In the genomic region with DNA sequence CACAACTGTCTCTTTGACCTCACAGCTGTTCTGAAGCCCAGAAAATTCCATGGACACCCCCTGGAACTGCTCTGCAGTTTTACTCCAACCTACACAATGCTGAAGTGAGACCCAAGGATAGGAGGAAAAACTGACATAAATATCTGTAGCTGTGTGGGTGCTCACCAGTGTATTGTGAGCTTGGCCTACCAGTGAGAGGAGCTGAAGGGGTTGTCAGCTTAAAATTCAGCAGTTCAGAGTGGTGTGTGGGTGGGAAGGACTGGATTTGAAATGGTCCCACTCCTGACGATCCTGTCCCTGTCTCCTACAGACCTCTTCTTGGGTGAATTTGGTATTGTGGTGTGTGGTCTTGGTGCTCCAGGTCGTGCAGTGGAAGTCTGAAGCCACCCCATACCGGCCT, we compare ENCODE assay signal across 14 cellular contexts. TPM values are rescaled to one million over a fixed set of nuclear protein-coding genes. Genes with fewer than 3 reads are reported as not detected.
DNase-seq lines count a peak whose midpoint lies in the region; ATAC-seq and TF ChIP-seq lines count a peak whose summit lies in the region.
"Had no signal": no experiment of that assay in that cellular context is flagged by ENCODE, and none has a peak within 500 bp of the region (broad histone marks: within the 10 kb centered on the region; RNA-seq: fewer than 3 reads in every experiment).

No MANE protein-coding gene starts in this region.

- ATAC-seq in activated naive CD8-positive, alpha-beta T cell treated with anti-CD3 and anti-CD28 coated beads, Interleukin-2, amount 10 ng/mL, durations not matched to agents 7 days and 5 days (ENCODE audit: low read depth), result no peak
- no peak for ATAC-seq in HG03565 (IDR thresholded peaks at IDR 0.05; ENCODE audit: unreplicated experiment)

- H3K9me3 Mint-ChIP-seq in activated CD4-positive, alpha-beta T cell treated with anti-CD3 and anti-CD28 coated beads, Interleukin-2, amount 10 ng/mL, durations not matched to agents 7 days and 5 days, result no peaks in the 10 kb centered on the region
- no peaks in the 10 kb centered on the region for H3K9me3 Mint-ChIP-seq in IgD-negative memory B cell
- no peaks in the 10 kb centered on the region for H3K9me3 Mint-ChIP-seq in activated naive CD8-positive, alpha-beta T cell treated with anti-CD3 and anti-CD28 coated beads, Interleukin-2, amount 10 ng/mL, durations not matched to agents 7 days and 5 days
- no peaks in the 10 kb centered on the region for H3K9me3 Mint-ChIP-seq in neural crest cell

- H3K36me3 Mint-ChIP-seq in activated CD4-positive, alpha-beta T cell treated with anti-CD3 and anti-CD28 coated beads, Interleukin-2, amount 10 ng/mL, durations not matched to agents 7 days and 5 days (ENCODE audit: low read depth), result peaks cover 56% of the 10 kb centered on the region
- H3K36me3 Mint-ChIP-seq in IgD-negative memory B cell, result peaks cover 1% of the 10 kb centered on the region
- peaks cover 19% of the 10 kb centered on the region for H3K36me3 Mint-ChIP-seq in activated naive CD8-positive, alpha-beta T cell treated with anti-CD3 and anti-CD28 coated beads, Interleukin-2, amount 10 ng/mL, durations not matched to agents 7 days and 5 days
- peaks cover 6% of the 10 kb centered on the region for H3K36me3 Mint-ChIP-seq in neural crest cell (ENCODE audit: low read depth)

- CTCF ChIA-PET in activated CD4-positive, alpha-beta T cell treated with anti-CD3 and anti-CD28 coated beads, Interleukin-2, amount 10 ng/mL, durations not matched to agents 7 days and 5 days (lab: Charles Lee), result interaction anchor here (0.5 to 9.0 kb wide), 6 partner anchors 9 to 449 kb away, joined by 3 to 170 read pairs (median 3); a partner anchor contains a TSS

- no peak for TF ChIP-seq CTCF in neural crest cell (conservative IDR thresholded peaks at IDR 0.05)

- POLR2A ChIA-PET in activated CD4-positive, alpha-beta T cell treated with anti-CD3 and anti-CD28 coated beads, Interleukin-2, amount 10 ng/mL, durations not matched to agents 7 days and 5 days (lab: Charles Lee), result interaction anchor here (0.7 to 1.4 kb wide), 2 partner anchors 30 to 51 kb away, joined by 3 to 5 read pairs; no protein-coding TSS in a partner anchor
- POLR2A ChIA-PET in activated naive CD8-positive, alpha-beta T cell treated with anti-CD3 and anti-CD28 coated beads, Interleukin-2, amount 10 ng/mL, durations not matched to agents 7 days and 5 days (lab: Charles Lee), result interaction anchor here (1.1 to 9.1 kb wide), 14 partner anchors 11 to 198 kb away, joined by 3 to 247 read pairs (median 8); a partner anchor contains a TSS

- DNase-seq in activated CD4-positive, alpha-beta T cell treated with anti-CD3 and anti-CD28 coated beads, Interleukin-2, amount 10 ng/mL, durations not matched to agents 7 days and 5 days, result no peak
- no peak for DNase-seq in activated CD4-positive, alpha-beta T cell treated with anti-CD3 and anti-CD28 coated beads for 4 hours
- no peak for DNase-seq in activated naive CD8-positive, alpha-beta T cell treated with anti-CD3 and anti-CD28 coated beads, Interleukin-2, amount 10 ng/mL, durations not matched to agents 7 days and 5 days
- no peak for DNase-seq in neural crest cell (ENCODE audit: low read depth, low spot score)
- DNase-seq in NCI-H524 (lab: John Stamatoyannopoulos, UW), result no peak
- DNase-seq in T1000 (lab: John Stamatoyannopoulos, UW), result no peak
- DNase-seq: ACHN; amygdala; DMS79; effector memory CD4-positive, alpha-beta T cell; NCI-H1417 treated with DMSO at 0.1 percent for 48 hours; NCI-H526 treated with DMSO at 0.1 percent for 48 hours had no signal

- H3K27me3 Mint-ChIP-seq in activated CD4-positive, alpha-beta T cell treated with anti-CD3 and anti-CD28 coated beads, Interleukin-2, amount 10 ng/mL, durations not matched to agents 7 days and 5 days, result no peaks in the 10 kb centered on the region
- H3K27me3 Mint-ChIP-seq in IgD-negative memory B cell (no peaks in the 10 kb centered on the region), neural crest cell (ENCODE audit: low read depth) (no peaks in the 10 kb centered on the region)
- H3K27me3 Mint-ChIP-seq in activated naive CD8-positive, alpha-beta T cell treated with anti-CD3 and anti-CD28 coated beads, Interleukin-2, amount 10 ng/mL, durations not matched to agents 7 days and 5 days, result no peaks in the 10 kb centered on the region

- H3K27ac Mint-ChIP-seq in activated CD4-positive, alpha-beta T cell treated with anti-CD3 and anti-CD28 coated beads, Interleukin-2, amount 10 ng/mL, durations not matched to agents 7 days and 5 days, result peak overlapping the region; percentile 97
- H3K27ac Mint-ChIP-seq in IgD-negative memory B cell (peak overlapping the region in 2 of 3 donors; percentile 80 to 94), neural crest cell (ENCODE audit: unreplicated experiment) (no peak overlapping the region)
- peak overlapping the region; percentile 97 for H3K27ac Mint-ChIP-seq in activated naive CD8-positive, alpha-beta T cell treated with anti-CD3 and anti-CD28 coated beads, Interleukin-2, amount 10 ng/mL, durations not matched to agents 7 days and 5 days

- peak overlapping the region; percentile 95 for H3K4me3 Mint-ChIP-seq in activated CD4-positive, alpha-beta T cell treated with anti-CD3 and anti-CD28 coated beads, Interleukin-2, amount 10 ng/mL, durations not matched to agents 7 days and 5 days
- H3K4me3 Mint-ChIP-seq in IgD-negative memory B cell, result peak overlapping the region; percentile 85 to 98 (median 96)
- peak overlapping the region; percentile 92 for H3K4me3 Mint-ChIP-seq in activated naive CD8-positive, alpha-beta T cell treated with anti-CD3 and anti-CD28 coated beads, Interleukin-2, amount 10 ng/mL, durations not matched to agents 7 days and 5 days
- peak overlapping the region; percentile 97 for H3K4me3 Mint-ChIP-seq in neural crest cell

- H3K4me1 Mint-ChIP-seq in activated CD4-positive, alpha-beta T cell treated with anti-CD3 and anti-CD28 coated beads, Interleukin-2, amount 10 ng/mL, durations not matched to agents 7 days and 5 days, result peaks cover 54% of the 10 kb centered on the region
- peaks cover 9 to 40% (median 37%) of the 10 kb centered on the region in 3 donors for H3K4me1 Mint-ChIP-seq in IgD-negative memory B cell
- H3K4me1 Mint-ChIP-seq in activated naive CD8-positive, alpha-beta T cell treated with anti-CD3 and anti-CD28 coated beads, Interleukin-2, amount 10 ng/mL, durations not matched to agents 7 days and 5 days, result peaks cover 43% of the 10 kb centered on the region
- H3K4me1 Mint-ChIP-seq in neural crest cell, result peaks cover 52% of the 10 kb centered on the region

RNA-seq across cellular contexts. Expression of a gene that starts 2.2 kb away (rescaled TPM):
- 10 to 100 TPM; 17.9 to 19.4 TPM for total RNA-seq in activated CD4-positive, alpha-beta T cell treated with anti-CD3 and anti-CD28 coated beads, Interleukin-2, amount 10 ng/mL, durations not matched to agents 7 days and 5 days
- polyA plus RNA-seq in IgD-negative memory B cell, result 39.1 TPM
- 10 to 100 TPM; 14.0 to 15.2 TPM for total RNA-seq in activated naive CD8-positive, alpha-beta T cell treated with anti-CD3 and anti-CD28 coated beads, Interleukin-2, amount 10 ng/mL, durations not matched to agents 7 days and 5 days
- total RNA-seq in neural crest cell, result 20.4 and 23.4 TPM in 2 replicates

RNA-seq across cellular contexts. Expression of a gene that starts 2.4 kb away (rescaled TPM):
- 10 to 100 TPM; 46.8 to 55.9 TPM for total RNA-seq in activated CD4-positive, alpha-beta T cell treated with anti-CD3 and anti-CD28 coated beads, Interleukin-2, amount 10 ng/mL, durations not matched to agents 7 days and 5 days
- polyA plus RNA-seq in IgD-negative memory B cell, result 101 TPM
- 10 to 100 TPM; 48.7 to 52.2 TPM for total RNA-seq in activated naive CD8-positive, alpha-beta T cell treated with anti-CD3 and anti-CD28 coated beads, Interleukin-2, amount 10 ng/mL, durations not matched to agents 7 days and 5 days
- 20.0 and 21.4 TPM in 2 replicates for total RNA-seq in neural crest cell

RNA-seq across cellular contexts. Expression of a gene that starts 15.7 kb away (rescaled TPM):
- 100 to 1,000 TPM; 110 to 121 TPM for total RNA-seq in activated CD4-positive, alpha-beta T cell treated with anti-CD3 and anti-CD28 coated beads, Interleukin-2, amount 10 ng/mL, durations not matched to agents 7 days and 5 days
- polyA plus RNA-seq in IgD-negative memory B cell, result 67.6 TPM
- 100 to 1,000 TPM; 124 to 131 TPM for total RNA-seq in activated naive CD8-positive, alpha-beta T cell treated with anti-CD3 and anti-CD28 coated beads, Interleukin-2, amount 10 ng/mL, durations not matched to agents 7 days and 5 days
- total RNA-seq in neural crest cell, result 86.6 and 88.1 TPM in 2 replicates

RNA-seq across cellular contexts. Expression of a gene that starts 18.4 kb away (rescaled TPM):
- total RNA-seq in activated CD4-positive, alpha-beta T cell treated with anti-CD3 and anti-CD28 coated beads, Interleukin-2, amount 10 ng/mL, durations not matched to agents 7 days and 5 days, result 10 to 100 TPM; 17.7 to 19.4 TPM
- polyA plus RNA-seq in IgD-negative memory B cell, result 12.2 TPM
- total RNA-seq in activated naive CD8-positive, alpha-beta T cell treated with anti-CD3 and anti-CD28 coated beads, Interleukin-2, amount 10 ng/mL, durations not matched to agents 7 days and 5 days, result 10 to 100 TPM; 20.6 to 22.2 TPM
- total RNA-seq in neural crest cell, result 50.5 and 52.0 TPM in 2 replicates

RNA-seq across cellular contexts. Expression of a gene that starts 28.2 kb away (rescaled TPM):
- total RNA-seq in activated CD4-positive, alpha-beta T cell treated with anti-CD3 and anti-CD28 coated beads, Interleukin-2, amount 10 ng/mL, durations not matched to agents 7 days and 5 days, result 10 to 100 TPM; 87.2 to 99.8 TPM
- 202 TPM for polyA plus RNA-seq in IgD-negative memory B cell
- 10 to 100 TPM; 79.1 to 84.6 TPM for total RNA-seq in activated naive CD8-positive, alpha-beta T cell treated with anti-CD3 and anti-CD28 coated beads, Interleukin-2, amount 10 ng/mL, durations not matched to agents 7 days and 5 days
- 161 and 175 TPM in 2 replicates for total RNA-seq in neural crest cell
